29 cellular contexts compared by ENCODE assay signal in genomic region chr9:74961496-74961895, GRCh38.
"Had no signal": no experiment of that assay in that cellular context is flagged by ENCODE, and none has a peak within 500 bp of the region (broad histone marks: within the 10 kb centered on the region; RNA-seq: fewer than 3 reads in every experiment).

No MANE protein-coding gene starts in this region.

- ATAC-seq: left colon; pancreas; right cardiac atrium; sciatic nerve; stimulated activated effector memory CD8-positive, alpha-beta T cell treated with anti-CD3 and anti-CD28 coated beads, Interleukin-12 subunit alpha, Interleukin-12 subunit beta, amount 100 ng/mL, for 72 hours had no signal

- H3K27me3 ChIP-seq: pancreas, suprapubic skin, tibial artery, uterus had no signal

- DNase-seq: hippocampal formation; kidney; left colon; left ventricle myocardium inferior; mesendoderm; naive B cell; nucleus accumbens; pancreas; posterior cingulate gyrus; retina; right cardiac atrium; stimulated activated CD4-positive, alpha-beta T cell treated with anti-CD3 and anti-CD28 coated beads, Interleukin-12 subunit alpha, Interleukin-12 subunit beta, amount 100 ng/mL, for 4 hours; stimulated activated CD4-positive, alpha-beta T cell treated with anti-CD3 and anti-CD28 coated beads, Interleukin-15, amount 100 ng/mL, for 24 hours; stimulated activated CD4-positive, alpha-beta T cell treated with anti-CD3 and anti-CD28 coated beads, Interleukin-4, amount 100 ng/mL, for 24 hours; stimulated activated naive CD4-positive, alpha-beta T cell; tibial artery; uterus had no signal

- H3K27ac ChIP-seq: left ventricle myocardium inferior, pancreas, prostate gland, skin epidermis, suprapubic skin, thoracic aorta, tibial artery, uterus had no signal

- H3K27me3 Mint-ChIP-seq: naive B cell; stimulated activated naive CD8-positive, alpha-beta T cell treated with anti-CD3 and anti-CD28 coated beads, Interleukin-15, Interleukin-2, amounts not matched to agents 100 ng/mL and 50 ng/mL, for 24 hours; type B pancreatic cell had no signal

- H3K36me3 Mint-ChIP-seq: type B pancreatic cell had no signal

- H3K4me1 ChIP-seq: left ventricle myocardium inferior, pancreas, prostate gland, suprapubic skin, tibial artery, uterus had no signal

- H3K4me1 Mint-ChIP-seq: mesothelial cell of epicardium; naive B cell; nephron; neural crest cell; stimulated activated effector memory CD8-positive, alpha-beta T cell treated with anti-CD3 and anti-CD28 coated beads, Interleukin-12 subunit alpha, Interleukin-12 subunit beta, amount 100 ng/mL, for 72 hours had no signal

- H3K4me3 ChIP-seq: left ventricle myocardium inferior, lung, pancreas, prostate gland, skin epidermis, suprapubic skin, thoracic aorta, tibial artery, uterus had no signal

- H3K27ac Mint-ChIP-seq: mesothelial cell of epicardium; nephron; stimulated activated effector memory CD8-positive, alpha-beta T cell treated with anti-CD3 and anti-CD28 coated beads, Interleukin-12 subunit alpha, Interleukin-12 subunit beta, amount 100 ng/mL, for 72 hours; stimulated activated naive CD8-positive, alpha-beta T cell treated with anti-CD3 and anti-CD28 coated beads, Interleukin-15, Interleukin-2, amounts not matched to agents 100 ng/mL and 50 ng/mL, for 24 hours; type B pancreatic cell had no signal

- H3K36me3 ChIP-seq: left ventricle myocardium inferior, pancreas, prostate gland, suprapubic skin, thoracic aorta, tibial artery, uterus had no signal

- H3K9me3 ChIP-seq: prostate gland had no signal

- H3K4me3 Mint-ChIP-seq: mesothelial cell of epicardium; nephron; neural crest cell; stimulated activated effector memory CD8-positive, alpha-beta T cell treated with anti-CD3 and anti-CD28 coated beads, Interleukin-12 subunit alpha, Interleukin-12 subunit beta, amount 100 ng/mL, for 72 hours; stimulated activated naive CD8-positive, alpha-beta T cell treated with anti-CD3 and anti-CD28 coated beads, Interleukin-15, Interleukin-2, amounts not matched to agents 100 ng/mL and 50 ng/mL, for 24 hours; type B pancreatic cell had no signal

- H3K9me3 Mint-ChIP-seq: stimulated activated effector memory CD8-positive, alpha-beta T cell treated with anti-CD3 and anti-CD28 coated beads, Interleukin-12 subunit alpha, Interleukin-12 subunit beta, amount 100 ng/mL, for 72 hours had no signal
